8 cellular contexts compared by ENCODE assay signal in the genomic region with DNA sequence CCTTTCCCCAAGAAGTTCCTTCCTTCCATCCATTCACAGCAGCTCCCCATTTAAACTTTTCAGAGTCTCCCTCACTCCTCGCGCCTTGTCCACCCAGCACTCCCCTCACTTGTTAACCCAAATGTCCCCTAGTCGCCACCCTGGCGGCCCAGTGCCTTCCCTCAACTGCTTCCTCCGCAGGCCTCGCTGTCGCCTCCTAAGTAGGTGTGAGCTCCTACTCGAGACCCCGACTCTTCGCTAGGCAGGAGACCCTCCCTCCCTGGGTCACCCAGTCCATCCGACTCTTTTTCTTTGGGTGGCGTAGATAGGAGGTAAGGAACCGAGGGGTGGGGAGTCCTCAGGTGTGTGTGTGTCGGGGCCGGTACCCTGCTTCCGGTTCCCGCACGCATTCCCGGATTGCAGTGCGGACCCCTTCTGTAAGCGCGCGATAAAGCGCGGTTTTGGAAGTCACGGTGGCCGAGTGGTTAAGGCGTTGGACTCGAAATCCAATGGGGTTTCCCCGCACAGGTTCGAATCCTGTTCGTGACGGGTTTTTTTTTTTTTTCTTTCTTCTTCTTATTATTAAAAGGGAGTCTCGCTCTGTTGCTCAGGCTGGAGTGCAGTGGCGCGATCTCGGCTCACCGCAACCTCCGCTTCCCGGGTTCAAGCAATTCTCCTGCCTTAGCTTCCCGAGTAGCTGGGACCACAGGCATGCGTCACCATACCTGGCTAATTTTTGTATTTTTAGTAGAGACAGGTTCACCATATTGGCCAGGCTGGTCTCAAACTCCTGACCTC. TPM values are rescaled to one million over a fixed set of nuclear protein-coding genes. Genes with fewer than 3 reads are reported as not detected.
DNase-seq lines count a peak whose midpoint lies in the region; ATAC-seq and TF ChIP-seq lines count a peak whose summit lies in the region.

No MANE protein-coding gene starts in this region.

- intact Hi-C loops in activated CD4-positive, alpha-beta memory T cell treated with anti-CD3 and anti-CD28 coated beads for 36 hours (cut with micrococcal nuclease) = loop anchor here (1.0 to 2.0 kb wide), 2 partner anchors 38 to 143 kb away; a partner anchor contains a TSS
- intact Hi-C loops in dorsolateral prefrontal cortex (cut with DNase I) = loop anchor here (2.0 to 10.0 kb wide), 9 partner anchors 31 to 282 kb away; a partner anchor contains a TSS
- intact Hi-C loops in right lobe of liver (cut with DNase I) = loop anchor here (5.0 kb wide), 2 partner anchors 58 to 63 kb away; a partner anchor contains a TSS

- POLR2A ChIA-PET in AG04449 (lab: Yijun Ruan, JAX) = interaction anchor here (0.8 to 3.2 kb wide), 10 partner anchors 9 to 159 kb away, joined by 3 to 32 read pairs (median 7); a partner anchor contains a TSS
- POLR2A ChIA-PET in activated CD4-positive, alpha-beta memory T cell treated with anti-CD3 and anti-CD28 coated beads for 36 hours (lab: Charles Lee) = interaction anchor here (0.6 to 4.4 kb wide), 16 partner anchors 13 to 148 kb away, joined by 3 to 54 read pairs (median 5); a partner anchor contains a TSS

- 0% methylated on average over 39 of the region's 42 CpGs for WGBS in right lobe of liver (ENCODE audit: insufficient coverage, low coverage, low lambda C conversion rate, missing lambda C conversion rate)

- TF ChIP-seq CTCF in AG04449 (IDR thresholded peaks at IDR 0.05; ENCODE audit: insufficient read depth, low read length, missing control alignments) (no peak), dorsolateral prefrontal cortex (IDR thresholded peaks at IDR 0.05 in 54 of 56, conservative IDR thresholded peaks at IDR 0.05 in 2 of 56; ENCODE audit: low read depth in 1 of 56, partially characterized antibody in 56 of 56) (peak in 12 of 56 donors; percentile 2 to 33 (median 8)), right lobe of liver (IDR thresholded peaks at IDR 0.05) (no peak)

- TF ChIP-seq POLR2A in right lobe of liver (IDR thresholded peaks at IDR 0.05) = no peak

- H3K27ac ChIP-seq in dorsolateral prefrontal cortex (peak overlapping the region in 58 of 59 donors; percentile 6 to 95 (median 86)), right lobe of liver (peak overlapping the region; percentile 78 to 93 (median 82))

- H3K27me3 ChIP-seq in dorsolateral prefrontal cortex (no peaks in the 10 kb centered on the region), right lobe of liver (no peaks in the 10 kb centered on the region)

- peaks cover 0 to 13% (median 6%) of the 10 kb centered on the region in 4 donors for H3K4me1 ChIP-seq in right lobe of liver

- peak overlapping the region; percentile 86 for H3K4me3 Mint-ChIP-seq in activated CD4-positive, alpha-beta memory T cell treated with anti-CD3 and anti-CD28 coated beads for 36 hours

- no peaks in the 10 kb centered on the region for H3K9me3 Mint-ChIP-seq in activated CD4-positive, alpha-beta memory T cell treated with anti-CD3 and anti-CD28 coated beads for 36 hours

- DNase-seq in AG04449 (ENCODE audit: low read depth, low spot score) = no peak
- peak; percentile 65 for DNase-seq in GM19238 (ENCODE audit: insufficient read length, low spot score)
- peak; percentile 89 for DNase-seq in NCI-H748 (lab: John Stamatoyannopoulos, UW; ENCODE audit: unreplicated experiment)
- peak; percentile 91 for DNase-seq in activated CD4-positive, alpha-beta memory T cell treated with anti-CD3 and anti-CD28 coated beads for 36 hours
- DNase-seq in dorsolateral prefrontal cortex = peak; percentile 70 to 91 (median 80)
- DNase-seq in right lobe of liver = peak; percentile 77 to 87 (median 78)
- DNase-seq in stimulated activated CD4-positive, alpha-beta T cell treated with anti-CD3 and anti-CD28 coated beads, Interleukin-2, amount 100 ng/mL, for 48 hours = peak; percentile 94 to 96

- H3K4me1 Mint-ChIP-seq in activated CD4-positive, alpha-beta memory T cell treated with anti-CD3 and anti-CD28 coated beads for 36 hours (ENCODE audit: low read depth) = peaks cover 35% of the 10 kb centered on the region

- H3K27ac Mint-ChIP-seq in activated CD4-positive, alpha-beta memory T cell treated with anti-CD3 and anti-CD28 coated beads for 36 hours = peak overlapping the region; percentile 95

- no peaks in the 10 kb centered on the region for H3K9me3 ChIP-seq in right lobe of liver

- no peaks in the 10 kb centered on the region for H3K27me3 Mint-ChIP-seq in activated CD4-positive, alpha-beta memory T cell treated with anti-CD3 and anti-CD28 coated beads for 36 hours

- peaks cover 0 to 10% (median 2%) of the 10 kb centered on the region in 4 donors for H3K36me3 ChIP-seq in right lobe of liver

- ATAC-seq in HG03520 (IDR thresholded peaks at IDR 0.05; ENCODE audit: unreplicated experiment) (peak; percentile 18), right lobe of liver (peak; percentile 59 to 74 (median 65))

- CTCF ChIA-PET in AG04449 (lab: Yijun Ruan, JAX) = interaction anchor here (0.7 to 7.4 kb wide), 60 partner anchors 9 to 451 kb away, joined by 3 to 311 read pairs (median 6); a partner anchor contains a TSS
- CTCF ChIA-PET in activated CD4-positive, alpha-beta memory T cell treated with anti-CD3 and anti-CD28 coated beads for 36 hours (lab: Charles Lee) = interaction anchor here (0.7 to 6.3 kb wide), 41 partner anchors 10 to 451 kb away, joined by 3 to 168 read pairs (median 6); a partner anchor contains a TSS

- peaks cover 12% of the 10 kb centered on the region for H3K36me3 Mint-ChIP-seq in activated CD4-positive, alpha-beta memory T cell treated with anti-CD3 and anti-CD28 coated beads for 36 hours

- peak overlapping the region; percentile 82 for H3K4me3 ChIP-seq in AG04449 (ENCODE audit: low read depth, low read length)
- peak overlapping the region; percentile 67 to 93 (median 82) for H3K4me3 ChIP-seq in dorsolateral prefrontal cortex
- H3K4me3 ChIP-seq in right lobe of liver = peak overlapping the region; percentile 44 to 80 (median 77)

RNA-seq across cellular contexts. Expression of a gene that starts 0.8 kb away (rescaled TPM):
- total RNA-seq in activated CD4-positive, alpha-beta memory T cell treated with anti-CD3 and anti-CD28 coated beads for 36 hours = 100 to 1,000 TPM in 1 of 2 experiments, 10 to 100 TPM in 1; 96.4 to 103 TPM
- total RNA-seq in dorsolateral prefrontal cortex = 100 to 1,000 TPM; 144 to 252 (median 196) TPM
- total RNA-seq in right lobe of liver = 10 to 100 TPM; 17.9 to 40.8 (median 25.7) TPM

RNA-seq across cellular contexts. Expression of a gene that starts 31.6 kb away (rescaled TPM):
- total RNA-seq in activated CD4-positive, alpha-beta memory T cell treated with anti-CD3 and anti-CD28 coated beads for 36 hours = 10 to 100 TPM; 28.2 to 31.2 TPM
- total RNA-seq in dorsolateral prefrontal cortex (100 to 1,000 TPM in 18 of 120 experiments, 10 to 100 TPM in 102; 40.1 to 117 (median 86.4) TPM), right lobe of liver (10 to 100 TPM; 10.6 to 23.0 (median 12.3) TPM)

RNA-seq across cellular contexts. Expression of a gene that starts 31.9 kb away (rescaled TPM):
- total RNA-seq in activated CD4-positive, alpha-beta memory T cell treated with anti-CD3 and anti-CD28 coated beads for 36 hours = 1,000 to 10,000 TPM; 1,196 to 1,215 TPM
- total RNA-seq in dorsolateral prefrontal cortex = 100 to 1,000 TPM; 295 to 716 (median 377) TPM
- 100 to 1,000 TPM; 409 to 644 (median 490) TPM for total RNA-seq in right lobe of liver

RNA-seq across cellular contexts. Expression of a gene that starts 34.0 kb away (rescaled TPM):
- 10 to 100 TPM; 62.0 to 62.2 TPM for total RNA-seq in activated CD4-positive, alpha-beta memory T cell treated with anti-CD3 and anti-CD28 coated beads for 36 hours
- 10 to 100 TPM; 32.1 to 66.4 (median 49.1) TPM for total RNA-seq in dorsolateral prefrontal cortex
- total RNA-seq in right lobe of liver = 10 to 100 TPM; 10.3 to 24.3 (median 14.8) TPM

RNA-seq across cellular contexts. Expression of a gene that starts 37.7 kb away (rescaled TPM):
- 10 to 100 TPM; 63.8 to 70.8 TPM for total RNA-seq in activated CD4-positive, alpha-beta memory T cell treated with anti-CD3 and anti-CD28 coated beads for 36 hours
- total RNA-seq in dorsolateral prefrontal cortex (100 to 1,000 TPM in 116 of 120 experiments, 10 to 100 TPM in 4; 75.7 to 236 (median 160) TPM), right lobe of liver (10 to 100 TPM in 5 of 6 experiments, 1 to 10 TPM in 1; 4.9 to 18.7 (median 12.6) TPM)
